9 cellular contexts compared by ENCODE assay signal in genomic region chr21:42515708-42516502, GRCh38. TPM values are rescaled to one million over a fixed set of nuclear protein-coding genes. Genes with fewer than 3 reads are reported as not detected.
DNase-seq lines count a peak whose midpoint lies in the region; ATAC-seq and TF ChIP-seq lines count a peak whose summit lies in the region.
"Had no signal": no experiment of that assay in that cellular context is flagged by ENCODE, and none has a peak within 500 bp of the region (broad histone marks: within the 10 kb centered on the region; RNA-seq: fewer than 3 reads in every experiment).

No MANE protein-coding gene starts in this region.

- no peaks in the 10 kb centered on the region for H4K20me1 ChIP-seq in HCT116 (ENCODE audit: insufficient read depth)

- no peaks in the 10 kb centered on the region for H3K9me3 ChIP-seq in A673 (ENCODE audit: low read depth, low read length, poor library complexity, severe bottlenecking)
- no peaks in the 10 kb centered on the region for H3K9me3 ChIP-seq in HCT116 (ENCODE audit: control insufficient read depth in 1 of 2, insufficient read depth in 1 of 2, low read depth in 1 of 2, low read length in 2 of 2)

- no peak overlapping the region for H3K27ac ChIP-seq in A673 (ENCODE audit: low read depth, low read length, poor library complexity, severe bottlenecking)
- H3K27ac ChIP-seq in HCT116 (ENCODE audit: low read depth, low read length), result peak overlapping the region; percentile 30

- no peaks in the 10 kb centered on the region for H3K9me3 Mint-ChIP-seq in activated CD4-positive, alpha-beta memory T cell treated with anti-CD3 and anti-CD28 coated beads for 36 hours

- peaks cover 20% of the 10 kb centered on the region for H3K36me3 Mint-ChIP-seq in activated CD4-positive, alpha-beta memory T cell treated with anti-CD3 and anti-CD28 coated beads for 36 hours

- POLR2A ChIA-PET in A673 (lab: Charles Lee; ENCODE audit: low non-redundant PET) (no interaction called here), HCT116 (lab: Charles Lee) (no interaction called here)
- POLR2A ChIA-PET in activated CD4-positive, alpha-beta memory T cell treated with anti-CD3 and anti-CD28 coated beads for 36 hours (lab: Charles Lee), result no interaction called here

- H3K27ac Mint-ChIP-seq in activated CD4-positive, alpha-beta memory T cell treated with anti-CD3 and anti-CD28 coated beads for 36 hours, result no peak overlapping the region

- DNase-seq in A673 (ENCODE audit: low spot score) (peak; percentile 34), HCT116 (ENCODE audit: low read depth, low spot score) (peak; percentile 48), kidney tubule cell (ENCODE audit: low spot score) (peak; percentile 80), HK-2 (ENCODE audit: unreplicated experiment) (no peak), NCI-H446 (lab: John Stamatoyannopoulos, UW) (no peak)
- DNase-seq in activated CD4-positive, alpha-beta memory T cell treated with anti-CD3 and anti-CD28 coated beads for 36 hours, result no peak
- DNase-seq: NCI-H524 treated with DMSO at 0.1 percent for 48 hours had no signal

- peaks cover 13% of the 10 kb centered on the region for H3K4me1 ChIP-seq in A673 (ENCODE audit: insufficient read depth, low read length, poor library complexity, severe bottlenecking)
- H3K4me1 ChIP-seq in HCT116 (ENCODE audit: control insufficient read depth in 1 of 2, insufficient read depth in 2 of 2, low read length in 2 of 2), result peaks cover 46 to 57% of the 10 kb centered on the region in 2 experiments

- H3K4me3 ChIP-seq in A673 (ENCODE audit: low read depth, low read length, poor library complexity, severe bottlenecking), result no peak overlapping the region
- H3K4me3 ChIP-seq in HCT116 (replicated peaks in 1 of 2; ENCODE audit: low read depth in 1 of 2, low read length in 2 of 2), result peak overlapping the region in 1 of 2 experiments; percentile 13; a peak in 1 of 4 replicates

- BruUV-seq in A673 (replicated peaks; lab: Mats Ljungman, UMichigan) (no TSS peak), HCT116 (replicated peaks; lab: Mats Ljungman, UMichigan) (no TSS peak)

- intact Hi-C loops in A673 (cut with micrococcal nuclease; ENCODE audit: unreplicated experiment), result no loop called here
- intact Hi-C loops in HCT116 (cut with micrococcal nuclease), result loop anchor here (5.0 kb wide), 1 partner anchor 64 kb away; no protein-coding TSS in a partner anchor
- intact Hi-C loops in activated CD4-positive, alpha-beta memory T cell treated with anti-CD3 and anti-CD28 coated beads for 36 hours (cut with micrococcal nuclease), result no loop called here

- peak overlapping the region; percentile 83 for H3K4me2 ChIP-seq in HCT116 (ENCODE audit: low read length)

- H3K9ac ChIP-seq in HCT116 (ENCODE audit: low read length), result no peak overlapping the region

- H3K36me3 ChIP-seq in A673 (ENCODE audit: insufficient read depth, low read length, poor library complexity, severe bottlenecking), result no peaks in the 10 kb centered on the region
- peaks cover 0 to 7% of the 10 kb centered on the region in 2 experiments; a peak in 2 of 4 replicates for H3K36me3 ChIP-seq in HCT116 (ENCODE audit: control insufficient read depth in 1 of 2, insufficient read depth in 2 of 2, low read length in 2 of 2)

- no peaks in the 10 kb centered on the region for H3K79me2 ChIP-seq in HCT116 (ENCODE audit: insufficient read depth, low read length)

- H3K4me1 Mint-ChIP-seq in activated CD4-positive, alpha-beta memory T cell treated with anti-CD3 and anti-CD28 coated beads for 36 hours (ENCODE audit: low read depth), result peaks cover 41% of the 10 kb centered on the region

- TF ChIP-seq POLR2A in HCT116 (IDR thresholded peaks at IDR 0.05; ENCODE audit: borderline replicate concordance, extremely low read depth, insufficient read depth, insufficient read length), result no peak

- RAD21 ChIA-PET in HCT116 (lab: Charles Lee; ENCODE audit: low non-redundant PET in 1 of 2, low total read pairs in 2 of 2, uncharacterized antibody in 2 of 2, unreplicated experiment in 2 of 2), result no interaction called here

- H3K27me3 Mint-ChIP-seq in activated CD4-positive, alpha-beta memory T cell treated with anti-CD3 and anti-CD28 coated beads for 36 hours, result no peaks in the 10 kb centered on the region

- CTCF ChIA-PET in A673 (lab: Charles Lee), result no interaction called here
- CTCF ChIA-PET in HCT116 (lab: Charles Lee), result interaction anchor here (0.6 kb wide), 1 partner anchor 266 kb away, joined by 3 read pairs; no protein-coding TSS in a partner anchor
- CTCF ChIA-PET in activated CD4-positive, alpha-beta memory T cell treated with anti-CD3 and anti-CD28 coated beads for 36 hours (lab: Charles Lee), result no interaction called here

- peak overlapping the region; percentile 77 for H3K4me3 Mint-ChIP-seq in activated CD4-positive, alpha-beta memory T cell treated with anti-CD3 and anti-CD28 coated beads for 36 hours

- TF ChIP-seq RAD21 in HCT116 (IDR thresholded peaks at IDR 0.05; ENCODE audit: low read depth), result no peak

- no peaks in the 10 kb centered on the region for H3K27me3 ChIP-seq in A673 (replicated peaks; ENCODE audit: insufficient read depth, low read depth, low read length, poor library complexity)
- no peaks in the 10 kb centered on the region for H3K27me3 ChIP-seq in HCT116 (ENCODE audit: insufficient read depth, low read length)

- no peak for TF ChIP-seq CTCF in A673 (conservative IDR thresholded peaks at IDR 0.05; ENCODE audit: low read depth, low read length)
- no peak for TF ChIP-seq CTCF in HCT116 (IDR thresholded peaks at IDR 0.05 in 2 of 3, conservative IDR thresholded peaks at IDR 0.05 in 1 of 3; ENCODE audit: borderline replicate concordance in 1 of 3, insufficient read depth in 1 of 3, low read depth in 2 of 3, low read length in 2 of 3)

- ATAC-seq in HCT116 (no peak), HG03520 (IDR thresholded peaks at IDR 0.05; ENCODE audit: unreplicated experiment) (no peak), HG03039 (IDR thresholded peaks at IDR 0.05; ENCODE audit: unreplicated experiment) (no peak)

- H2AFZ ChIP-seq in HCT116 (ENCODE audit: low read depth, low read length, poor library complexity, severe bottlenecking), result no peak overlapping the region

- H3K9me2 ChIP-seq in HCT116 (ENCODE audit: insufficient read depth), result no peaks in the 10 kb centered on the region

TF ChIP-seq in HCT116, 20 proteins besides CTCF, POLR2A, EP300 and RAD21 (continues in another document):
- TF ChIP-seq ZFX (IDR thresholded peaks at IDR 0.05), result no peak
- no peak for TF ChIP-seq EGR1 (IDR thresholded peaks at IDR 0.05; ENCODE audit: low read depth)
- no peak for TF ChIP-seq ZBTB33 (IDR thresholded peaks at IDR 0.05; ENCODE audit: extremely low read depth, insufficient replicate concordance, low read length)
- TF ChIP-seq MAX (IDR thresholded peaks at IDR 0.05), result no peak
- no peak for TF ChIP-seq ELF1 (IDR thresholded peaks at IDR 0.05; ENCODE audit: borderline replicate concordance, low read depth)
- TF ChIP-seq EZH2phosphoT487 (IDR thresholded peaks at IDR 0.05; ENCODE audit: borderline replicate concordance), result no peak
- no peak for TF ChIP-seq JUND (IDR thresholded peaks at IDR 0.05)
- no peak for TF ChIP-seq TCF7L2 (IDR thresholded peaks at IDR 0.05; ENCODE audit: borderline replicate concordance, extremely low read depth, insufficient read depth, insufficient read length)
- TF ChIP-seq SIN3A (IDR thresholded peaks at IDR 0.05; ENCODE audit: low read depth), result no peak
- no peak for TF ChIP-seq FOSL1 (IDR thresholded peaks at IDR 0.05; ENCODE audit: low read depth)

RNA-seq across cellular contexts. Expression of gene SLC37A1, which starts 2.3 kb away (rescaled TPM):
- total RNA-seq in A673 (2021), result 11.2 and 11.9 TPM in 2 replicates
- 15.0 TPM for total RNA-seq in HCT116 (2021; ENCODE audit: unreplicated experiment)
- 12.5 and 12.9 TPM in 2 replicates for polyA plus RNA-seq in HCT116 (2012)
- total RNA-seq in activated CD4-positive, alpha-beta memory T cell treated with anti-CD3 and anti-CD28 coated beads for 36 hours, result 10 to 100 TPM; 21.1 to 21.2 TPM

RNA-seq across cellular contexts. Expression of gene RSPH1, which starts 19.9 kb away (rescaled TPM):
- total RNA-seq in A673 (2021), result 0.45 and 1.0 TPM in 2 replicates
- 1.5 TPM for total RNA-seq in HCT116 (2021; ENCODE audit: unreplicated experiment)
- 0.65 and 0.87 TPM in 2 replicates for polyA plus RNA-seq in HCT116 (2012)
- total RNA-seq in activated CD4-positive, alpha-beta memory T cell treated with anti-CD3 and anti-CD28 coated beads for 36 hours, result under 1 TPM; 0.38 to 0.53 TPM

Comparison
In these comparisons a context has a peak if more than half of its experiments do, and no peak if none do; other contexts are left out.
1. DNase-seq: peak in A673 (single experiment), HCT116 (single experiment) and kidney tubule cell (single experiment); none in activated CD4-positive, alpha-beta memory T cell treated with anti-CD3 and anti-CD28 coated beads for 36 hours (single experiment), HK-2 (single experiment) and NCI-H446 (0 of 2).